ENCODE assay signal across 1 cellular context in genomic region chr2:171893824-171894611, GRCh38.
TF ChIP-seq lines count a peak whose summit lies in the region.

SLC25A12 (minus strand) TSS chr2:171894244; CDS start chr2:171894214, 30 bp downstream.

TF ChIP-seq in K562, 482 proteins besides CTCF, POLR2A, EP300 and RAD21 (continued from another document and continues in another):
- TF ChIP-seq NONO (IDR thresholded peaks at IDR 0.05; ENCODE audit: low read depth in 2 of 2, low read length in 1 of 2) (peak; percentile 75 to 83), SIX5 (IDR thresholded peaks at IDR 0.05; ENCODE audit: borderline replicate concordance in 1 of 2, insufficient read depth in 1 of 2, low read depth in 1 of 2, low read length in 2 of 2) (no peak), MTF1 (CRISPR knock-in tag; IDR thresholded peaks at IDR 0.05; ENCODE audit: borderline replicate concordance) (no peak), CHD7 (IDR thresholded peaks at IDR 0.05; ENCODE audit: low read depth, low read length) (no peak), CCAR2 (IDR thresholded peaks at IDR 0.05; ENCODE audit: low read depth, low read length) (no peak), ZNF134 (CRISPR knock-in tag; conservative IDR thresholded peaks at IDR 0.05) (no peak), FOXA1 (IDR thresholded peaks at IDR 0.05; ENCODE audit: borderline replicate concordance) (no peak), SLC30A9 (CRISPR knock-in tag; IDR thresholded peaks at IDR 0.05) (no peak), ZNF197 (CRISPR knock-in tag; IDR thresholded peaks at IDR 0.05; ENCODE audit: low read depth) (no peak), BRD9 (IDR thresholded peaks at IDR 0.05; ENCODE audit: low read depth, partially characterized antibody) (no peak), ZKSCAN1 (IDR thresholded peaks at IDR 0.05; ENCODE audit: low read depth, low read length) (peak; percentile 47; the same call in 1 of the 2 replicates), ZNF239 (CRISPR knock-in tag; IDR thresholded peaks at IDR 0.05) (no peak), CXXC5 (CRISPR knock-in tag; IDR thresholded peaks at IDR 0.05) (peak; percentile 97), EP400 (IDR thresholded peaks at IDR 0.05) (peak; percentile 77; the same call in 1 of the 2 replicates), ZFP1 (CRISPR knock-in tag; IDR thresholded peaks at IDR 0.05) (no peak), HMBOX1 (IDR thresholded peaks at IDR 0.05) (no peak), HES1 (IDR thresholded peaks at IDR 0.05; ENCODE audit: low read depth) (no peak), TFE3 (CRISPR knock-in tag; IDR thresholded peaks at IDR 0.05) (no peak), POU5F1 (IDR thresholded peaks at IDR 0.05; ENCODE audit: borderline replicate concordance, low read depth, low read length, partially characterized antibody) (peak; percentile 22), ZEB2 (IDR thresholded peaks at IDR 0.05) (peak; percentile 72), ZC3H4 (CRISPR knock-in tag; IDR thresholded peaks at IDR 0.05; ENCODE audit: borderline replicate concordance) (no peak), YY1 (IDR thresholded peaks at IDR 0.05; ENCODE audit: borderline replicate concordance in 1 of 3, control insufficient read depth in 1 of 3, extremely low read depth in 1 of 3, insufficient read depth in 3 of 3, insufficient read length in 1 of 3, insufficient replicate concordance in 2 of 3, low read depth in 1 of 3, low read length in 2 of 3) (peak; percentile 44 to 93 (median 82)), HSF4 (CRISPR knock-in tag; IDR thresholded peaks at IDR 0.05; ENCODE audit: borderline replicate concordance) (no peak), ZNF609 (CRISPR knock-in tag; IDR thresholded peaks at IDR 0.05; ENCODE audit: borderline replicate concordance) (no peak), PRPF4 (IDR thresholded peaks at IDR 0.05; ENCODE audit: insufficient read depth, low read depth, low read length, poor library complexity, severe bottlenecking) (no peak), PTBP1 (IDR thresholded peaks at IDR 0.05; ENCODE audit: low read depth, low read length) (no peak)
- TF ChIP-seq, protein P1, sequence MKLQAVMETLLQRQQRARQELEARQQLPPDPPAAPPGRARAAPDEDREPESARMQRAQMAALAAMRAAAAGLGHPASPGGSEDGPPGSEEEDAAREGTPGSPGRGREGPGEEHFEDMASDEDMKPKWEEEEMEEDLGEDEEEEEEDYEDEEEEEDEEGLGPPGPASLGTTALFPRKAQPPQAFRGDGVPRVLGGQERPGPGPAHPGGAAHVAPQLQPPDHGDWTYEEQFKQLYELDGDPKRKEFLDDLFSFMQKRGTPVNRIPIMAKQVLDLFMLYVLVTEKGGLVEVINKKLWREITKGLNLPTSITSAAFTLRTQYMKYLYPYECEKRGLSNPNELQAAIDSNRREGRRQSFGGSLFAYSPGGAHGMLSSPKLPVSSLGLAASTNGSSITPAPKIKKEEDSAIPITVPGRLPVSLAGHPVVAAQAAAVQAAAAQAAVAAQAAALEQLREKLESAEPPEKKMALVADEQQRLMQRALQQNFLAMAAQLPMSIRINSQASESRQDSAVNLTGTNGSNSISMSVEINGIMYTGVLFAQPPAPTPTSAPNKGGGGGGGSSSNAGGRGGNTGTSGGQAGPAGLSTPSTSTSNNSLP (IDR thresholded peaks at IDR 0.05; ENCODE audit: borderline replicate concordance, low read depth, low read length) = no peak
